Comparison of ENCODE assay signal across 10 cellular contexts in genomic region chr21:37060296-37060695, GRCh38. TPM values are rescaled to one million over a fixed set of nuclear protein-coding genes. Genes with fewer than 3 reads are reported as not detected.
DNase-seq lines count a peak whose midpoint lies in the region; ATAC-seq, FAIRE-seq and TF ChIP-seq lines count a peak whose summit lies in the region.
"Had no signal": no experiment of that assay in that cellular context is flagged by ENCODE, and none has a peak within 500 bp of the region (broad histone marks: within the 10 kb centered on the region; RNA-seq: fewer than 3 reads in every experiment).

No MANE protein-coding gene starts in this region.

- H3K36me3 ChIP-seq in A673 (ENCODE audit: insufficient read depth, low read length, poor library complexity, severe bottlenecking) (peaks cover 7% of the 10 kb centered on the region), GM12878 (ENCODE audit: control insufficient read depth in 2 of 2, insufficient read depth in 2 of 2, low read length in 1 of 2) (0 out of 4 replicates have a peak, but pooled peaks cover 0 to 3% of the 10 kb centered on the region in 2 experiments), upper lobe of right lung (peaks cover 2% of the 10 kb centered on the region)

- no peaks in the 10 kb centered on the region for H3K27me3 ChIP-seq in A673 (replicated peaks; ENCODE audit: insufficient read depth, low read depth, low read length, poor library complexity)
- H3K27me3 ChIP-seq in GM12878 (replicated peaks in 1 of 2; ENCODE audit: control insufficient read depth in 2 of 2, insufficient read depth in 2 of 2, low read length in 1 of 2): no peaks in the 10 kb centered on the region
- H3K27me3 ChIP-seq in upper lobe of right lung: no peaks in the 10 kb centered on the region

- FAIRE-seq in H54 (lab: Jason Lieb, UNC) (peak; percentile 81), GM12878 (lab: Jason Lieb, UNC) (no peak)
- FAIRE-seq: GM18507 had no signal

- 100% methylated on average over 1 of the region's 1 CpG for WGBS in GM12878 (ENCODE audit: insufficient coverage, insufficient replicate concordance, low lambda C conversion rate, missing lambda C conversion rate)

- TF ChIP-seq CTCF in A673 (conservative IDR thresholded peaks at IDR 0.05; ENCODE audit: low read depth, low read length) (no peak), GM12878 (IDR thresholded peaks at IDR 0.05 in 2 of 3, conservative IDR thresholded peaks at IDR 0.05 in 1 of 3; ENCODE audit: control insufficient read depth in 2 of 3, extremely low read depth in 1 of 3, insufficient read depth in 1 of 3, low read depth in 3 of 3, low read length in 3 of 3) (no peak), upper lobe of right lung (IDR thresholded peaks at IDR 0.05) (no peak), GM13977 (IDR thresholded peaks at IDR 0.05; ENCODE audit: extremely low read depth, insufficient read depth, missing control alignments) (no peak)

- DNase-seq in A673 (ENCODE audit: low spot score) (peak; percentile 96), H54 (ENCODE audit: insufficient read length, low spot score) (peak; percentile 83), NCI-H345 treated with DMSO at 0.1 percent for 48 hours (lab: John Stamatoyannopoulos, UW; ENCODE audit: unreplicated experiment) (peak; percentile 99), GM12878 (ENCODE audit: low read depth, low spot score) (no peak), kidney tubule cell (ENCODE audit: low spot score) (peak; percentile 94), upper lobe of right lung (peak; percentile 41), GM13977 (ENCODE audit: low spot score) (no peak)

- H3K79me2 ChIP-seq in GM12878 (ENCODE audit: control insufficient read depth, insufficient read depth, low read length): no peaks in the 10 kb centered on the region

- TF ChIP-seq POLR2A in H54 (IDR thresholded peaks at IDR 0.05; ENCODE audit: low read depth, low read length) (no peak), GM12878 (IDR thresholded peaks at IDR 0.05; ENCODE audit: low read depth, low read length) (no peak)

- ATAC-seq in GM12878 (peak; percentile 40), upper lobe of right lung (peak; percentile 92), GM18867 (IDR thresholded peaks at IDR 0.05; ENCODE audit: unreplicated experiment) (no peak)

- intact Hi-C loops in A673 (cut with micrococcal nuclease; ENCODE audit: unreplicated experiment) (no loop called here), GM12878 (cut with micrococcal nuclease; ENCODE audit: unreplicated experiment) (no loop called here), upper lobe of right lung (cut with DNase I) (no loop called here)

- BruUV-seq in A673 (replicated peaks; lab: Mats Ljungman, UMichigan) (no TSS peak), GM12878 (replicated peaks; lab: Mats Ljungman, UMichigan) (no TSS peak)

- TF ChIP-seq RAD21 in GM12878 (IDR thresholded peaks at IDR 0.05; ENCODE audit: insufficient read depth, low read depth, low read length): no peak

- no peak overlapping the region for H3K4me3 ChIP-seq in A673 (ENCODE audit: low read depth, low read length, poor library complexity, severe bottlenecking)
- no peak overlapping the region for H3K4me3 ChIP-seq in GM12878
- H3K4me3 ChIP-seq in upper lobe of right lung: no peak overlapping the region

- CTCF ChIA-PET in A673 (lab: Charles Lee) (interaction anchor here (0.6 kb wide), 1 partner anchor 933 kb away, joined by 3 read pairs; no protein-coding TSS in a partner anchor), GM12878 (lab: Yijun Ruan, JAX) (interaction anchor here (0.6 kb wide), 1 partner anchor 61 kb away, joined by 4 read pairs; no protein-coding TSS in a partner anchor)

- H3K27ac ChIP-seq in A673 (ENCODE audit: low read depth, low read length, poor library complexity, severe bottlenecking): peak overlapping the region; percentile 48
- H3K27ac ChIP-seq in GM12878 (ENCODE audit: control insufficient read depth, insufficient read depth): no peak overlapping the region
- H3K27ac ChIP-seq in upper lobe of right lung: no peak overlapping the region

- H3K4me1 ChIP-seq in A673 (ENCODE audit: insufficient read depth, low read length, poor library complexity, severe bottlenecking): peaks cover 26% of the 10 kb centered on the region
- H3K4me1 ChIP-seq in GM12878 (ENCODE audit: control insufficient read depth, insufficient read depth, low read length): no peaks in the 10 kb centered on the region
- H3K4me1 ChIP-seq in upper lobe of right lung: no peaks in the 10 kb centered on the region

- no peak for TF ChIP-seq EP300 in GM12878 (IDR thresholded peaks at IDR 0.05; ENCODE audit: borderline replicate concordance in 1 of 2, control insufficient read depth in 1 of 2, low read depth in 2 of 2, low read length in 2 of 2)

- H3K9me3 ChIP-seq in A673 (ENCODE audit: low read depth, low read length, poor library complexity, severe bottlenecking) (no peaks in the 10 kb centered on the region), GM12878 (replicated peaks; ENCODE audit: control insufficient read depth, insufficient read depth, low read length) (no peaks in the 10 kb centered on the region; the same call in 2 of the 3 replicates), upper lobe of right lung (no peaks in the 10 kb centered on the region)

- no peak overlapping the region for H3K4me2 ChIP-seq in GM12878 (ENCODE audit: control insufficient read depth, insufficient read depth)

- in situ Hi-C loops in GM12878 (cut with MboI) (no loop called here), GM13977 (cut with MboI; ENCODE audit: low pct_unique_long_range_greater_than_20kb, low sequenced_read_pairs, unreplicated experiment) (no loop called here)

- RAD21 ChIA-PET in GM12878 (lab: Charles Lee; ENCODE audit: unreplicated experiment): no interaction called here

- no peak overlapping the region for H2AFZ ChIP-seq in GM12878 (ENCODE audit: control insufficient read depth, low read depth, low read length)

- POLR2A ChIA-PET in A673 (lab: Charles Lee; ENCODE audit: low non-redundant PET): interaction anchor here (0.6 kb wide), 1 partner anchor 319 kb away, joined by 3 read pairs; no protein-coding TSS in a partner anchor
- POLR2A ChIA-PET in GM12878 (lab: Charles Lee): interaction anchor here (0.5 kb wide), 1 partner anchor 186 kb away, joined by 3 read pairs; no protein-coding TSS in a partner anchor

- no peak overlapping the region for H3K9ac ChIP-seq in GM12878 (ENCODE audit: control insufficient read depth, insufficient read depth, low read length)

- no peaks in the 10 kb centered on the region for H4K20me1 ChIP-seq in GM12878 (ENCODE audit: control insufficient read depth, insufficient read depth)

- SMC1A ChIA-PET in GM12878 (lab: Charles Lee; ENCODE audit: uncharacterized antibody, unreplicated experiment): no interaction called here

RNA-seq across cellular contexts. Expression of gene PIGP, which starts 12.6 kb away (rescaled TPM):
- total RNA-seq in A673 (2021): 30.7 and 42.1 TPM in 2 replicates
- 8.5 and 12.3 TPM in 2 replicates for total RNA-seq in GM12878 (2013; cell fraction: nucleolus; rRNA removed)
- 17.1 and 22.3 TPM in 2 replicates for total RNA-seq in GM12878 (2014; rRNA removed)
- 18.1 and 19.3 TPM in 2 replicates for total RNA-seq in GM12878 (2014; rRNA removed; fragmentation: Illumina TruSeq; extraction: Trizol)
- total RNA-seq in GM12878 (2021): 16.4 and 17.0 TPM in 2 replicates
- 16.5 TPM for polyA plus RNA-seq in GM12878 (2011; ENCODE audit: low read depth)
- 31.0 and 47.8 TPM in 2 replicates for polyA plus RNA-seq in GM12878 (2011; rRNA removed)
- 9.4 and 17.3 TPM in 2 replicates for polyA plus RNA-seq in GM12878 (2011; cell fraction: cytosol; rRNA removed)
- polyA plus RNA-seq in GM12878 (2011; cell fraction: nucleus; rRNA removed): 10.1 and 12.2 TPM in 2 replicates
- 22.4 and 30.9 TPM in 2 replicates for polyA plus RNA-seq in GM12878 (2012)
- polyA plus RNA-seq in GM12878 (2014; fragmentation: Illumina TruSeq; extraction: Trizol): 27.9 and 35.4 TPM in 2 replicates
- 10 to 100 TPM; 59.4 to 65.0 TPM for polyA plus RNA-seq in GM12878 (2014; fragmentation: Nextera tagmentation; extraction: Ambion mirVana)
- polyA plus RNA-seq in GM12878 (2014; rRNA removed): 15.8 and 18.2 TPM in 2 replicates
- 10 to 100 TPM; 47.4 to 54.2 TPM for polyA plus RNA-seq in GM12878 (2016; fragmentation: Nextera tagmentation; extraction: Ambion mirVana)
- 6.9 and 7.3 TPM in 2 replicates for polyA minus RNA-seq in GM12878 (2011; rRNA and poly(A)+ RNA removed)
- 2.7 and 3.4 TPM in 2 replicates for polyA minus RNA-seq in GM12878 (2011; cell fraction: cytosol; rRNA and poly(A)+ RNA removed)
- polyA minus RNA-seq in GM12878 (2011; cell fraction: nucleus; rRNA and poly(A)+ RNA removed): 8.3 and 17.7 TPM in 2 replicates
- total RNA-seq in upper lobe of right lung: 28.3 TPM

RNA-seq across cellular contexts. Expression of gene TTC3, which starts 12.8 kb away (rescaled TPM):
- total RNA-seq in A673 (2021) (137 and 140 TPM in 2 replicates), GM12878 (2014; rRNA removed) (88.6 and 99.9 TPM in 2 replicates), GM12878 (2014; rRNA removed; fragmentation: Illumina TruSeq; extraction: Trizol) (93.2 and 94.9 TPM in 2 replicates), GM12878 (2021) (86.7 and 86.9 TPM in 2 replicates), upper lobe of right lung (99.0 TPM)
- 308 and 319 TPM in 2 replicates for total RNA-seq in GM12878 (2013; cell fraction: nucleolus; rRNA removed)
- polyA plus RNA-seq in GM12878 (2011; ENCODE audit: low read depth): 44.1 TPM
- polyA plus RNA-seq in GM12878 (2011; rRNA removed) (57.7 and 66.1 TPM in 2 replicates), GM12878 (2014; fragmentation: Illumina TruSeq; extraction: Trizol) (73.8 and 90.9 TPM in 2 replicates), GM12878 (2014; fragmentation: Nextera tagmentation; extraction: Ambion mirVana) (10 to 100 TPM; 23.1 to 28.6 TPM), GM12878 (2014; rRNA removed) (43.9 and 53.4 TPM in 2 replicates), GM12878 (2016; fragmentation: Nextera tagmentation; extraction: Ambion mirVana) (10 to 100 TPM; 71.5 to 77.0 TPM)
- 33.9 and 47.3 TPM in 2 replicates for polyA plus RNA-seq in GM12878 (2011; cell fraction: cytosol; rRNA removed)
- 92.0 and 109 TPM in 2 replicates for polyA plus RNA-seq in GM12878 (2011; cell fraction: nucleus; rRNA removed)
- 48.0 and 62.5 TPM in 2 replicates for polyA plus RNA-seq in GM12878 (2012)
- 72.3 and 82.2 TPM in 2 replicates for polyA minus RNA-seq in GM12878 (2011; rRNA and poly(A)+ RNA removed)
- polyA minus RNA-seq in GM12878 (2011; cell fraction: cytosol; rRNA and poly(A)+ RNA removed): 36.5 and 37.8 TPM in 2 replicates
- polyA minus RNA-seq in GM12878 (2011; cell fraction: nucleus; rRNA and poly(A)+ RNA removed): 66.0 and 83.7 TPM in 2 replicates

RNA-seq across cellular contexts. Expression of gene RIPPLY3, which starts 53.8 kb away (rescaled TPM):
- total RNA-seq in A673 (2021) (5.0 and 6.2 TPM in 2 replicates), GM12878 (2014; rRNA removed) (not detected in 2 replicates), GM12878 (2014; rRNA removed; fragmentation: Illumina TruSeq; extraction: Trizol) (not detected in 2 replicates), GM12878 (2021) (not detected in 2 replicates), upper lobe of right lung (not detected)
- not detected in 2 replicates for total RNA-seq in GM12878 (2013; cell fraction: nucleolus; rRNA removed)
- not detected for polyA plus RNA-seq in GM12878 (2011; ENCODE audit: low read depth)
- polyA plus RNA-seq in GM12878 (2011; rRNA removed) (not detected in 2 replicates), GM12878 (2014; fragmentation: Illumina TruSeq; extraction: Trizol) (not detected in 2 replicates), GM12878 (2014; fragmentation: Nextera tagmentation; extraction: Ambion mirVana) (not detected), GM12878 (2014; rRNA removed) (not detected in 2 replicates), GM12878 (2016; fragmentation: Nextera tagmentation; extraction: Ambion mirVana) (not detected)
- polyA plus RNA-seq in GM12878 (2011; cell fraction: cytosol; rRNA removed): not detected in 2 replicates
- polyA plus RNA-seq in GM12878 (2011; cell fraction: nucleus; rRNA removed): not detected in 2 replicates
- not detected in 2 replicates for polyA plus RNA-seq in GM12878 (2012)
- polyA minus RNA-seq in GM12878 (2011; rRNA and poly(A)+ RNA removed): not detected in 2 replicates
- not detected in 2 replicates for polyA minus RNA-seq in GM12878 (2011; cell fraction: cytosol; rRNA and poly(A)+ RNA removed)
- not detected in 2 replicates for polyA minus RNA-seq in GM12878 (2011; cell fraction: nucleus; rRNA and poly(A)+ RNA removed)
- total RNA-seq: subcutaneous adipose tissue had no signal

Comparison
In these comparisons a context has a peak if more than half of its experiments do, and no peak if none do; other contexts are left out.
1. DNase-seq: peak in A673 (single experiment), H54 (single experiment), NCI-H345 treated with DMSO at 0.1 percent for 48 hours (single experiment), kidney tubule cell (single experiment) and upper lobe of right lung (single experiment); none in GM12878 (single experiment) and GM13977 (single experiment).